In genomic region chrX:18873189-18873791, GRCh38 we compare ENCODE assay signal across 9 cellular contexts.
DNase-seq lines count a peak whose midpoint lies in the region; ATAC-seq, FAIRE-seq and TF ChIP-seq lines count a peak whose summit lies in the region.
"Had no signal": no experiment of that assay in that cellular context is flagged by ENCODE, and none has a peak within 500 bp of the region (broad histone marks: within the 10 kb centered on the region; RNA-seq: fewer than 3 reads in every experiment).

No MANE protein-coding gene starts in this region.

- dilution Hi-C loops in keratinocyte (cut with MboI; ENCODE audit: extremely low pct_ligation_motif_present, low sequenced_read_pairs): no loop called here

- no peak for ATAC-seq in HG03139 (IDR thresholded peaks at IDR 0.05; ENCODE audit: unreplicated experiment)

- peak overlapping the region; percentile 94 for H2AFZ ChIP-seq in ACC112 (ENCODE audit: low read length, unreplicated experiment)
- H2AFZ ChIP-seq in keratinocyte (ENCODE audit: control insufficient read depth, low read length): no peak overlapping the region

- H3K27me3 ChIP-seq in ACC112 (ENCODE audit: insufficient read depth, low read length) (no peaks in the 10 kb centered on the region), keratinocyte (ENCODE audit: control insufficient read depth, extremely low read depth, insufficient read depth, low read length) (no peaks in the 10 kb centered on the region)
- H3K27me3 ChIP-seq: colonic mucosa had no signal

- H3K4me3 ChIP-seq in ACC112 (ENCODE audit: low read depth, low read length) (peak overlapping the region; percentile 78), astrocyte of the cerebellum (ENCODE audit: low read depth, low read length) (no peak overlapping the region), keratinocyte (ENCODE audit: control insufficient read depth in 2 of 3, extremely low read depth in 1 of 3, insufficient read depth in 2 of 3, low read depth in 1 of 3, low read length in 3 of 3) (peak overlapping the region in 1 of 3 experiments; percentile 23)
- H3K4me3 ChIP-seq: colonic mucosa had no signal

- H3K4me1 ChIP-seq in ACC112 (ENCODE audit: control insufficient read depth, insufficient read depth, low read length, unreplicated experiment) (peaks cover 23% of the 10 kb centered on the region), keratinocyte (ENCODE audit: control insufficient read depth, extremely low read depth, insufficient read depth, low read length) (peaks cover 14% of the 10 kb centered on the region)
- H3K4me1 ChIP-seq: colonic mucosa had no signal

- TF ChIP-seq CTCF in astrocyte of the cerebellum (IDR thresholded peaks at IDR 0.05; ENCODE audit: low read depth, low read length, missing control alignments) (no peak), keratinocyte (optimal IDR thresholded peaks at IDR 0.05 in 1 of 3, IDR thresholded peaks at IDR 0.05 in 1 of 3, conservative IDR thresholded peaks at IDR 0.05 in 1 of 3; ENCODE audit: extremely low read depth in 1 of 3, insufficient read depth in 2 of 3, low read length in 3 of 3) (no peak)

- H3K9me3 ChIP-seq in keratinocyte (ENCODE audit: control insufficient read depth, low read depth, low read length): no peaks in the 10 kb centered on the region
- H3K9me3 ChIP-seq: colonic mucosa had no signal

- H3K27ac ChIP-seq in ACC112 (ENCODE audit: low read depth, low read length): peak overlapping the region; percentile 78
- no peak overlapping the region for H3K27ac ChIP-seq in keratinocyte (ENCODE audit: control insufficient read depth, insufficient read depth, low read length)
- H3K27ac ChIP-seq: colonic mucosa had no signal

- H3K9ac ChIP-seq in keratinocyte (ENCODE audit: control insufficient read depth, extremely low read depth, insufficient read depth, low read length): no peak overlapping the region

- H3K4me2 ChIP-seq in keratinocyte (ENCODE audit: control insufficient read depth, extremely low read depth, insufficient read depth, low read depth, low read length): peak overlapping the region; percentile 29

- DNase-seq in HT1080 (ENCODE audit: low read depth): peak; percentile 82
- DNase-seq in astrocyte of the cerebellum (ENCODE audit: low read depth): peak; percentile 66
- no peak for DNase-seq in keratinocyte (ENCODE audit: low read depth, low spot score)
- no peak for DNase-seq in NCI-H1105 treated with DMSO at 0.1 percent for 48 hours (lab: John Stamatoyannopoulos, UW)
- no peak for DNase-seq in OCI-M1 (lab: John Stamatoyannopoulos, UW)
- no peak for DNase-seq in SKM-1 treated with dmso at 0.1 percent for 144 hours (lab: John Stamatoyannopoulos, UW; ENCODE audit: unreplicated experiment)
- DNase-seq: colonic mucosa had no signal

- FAIRE-seq in keratinocyte (lab: Jason Lieb, UNC): no peak

- H4K20me1 ChIP-seq in keratinocyte (ENCODE audit: control insufficient read depth, extremely low read depth, insufficient read depth, low read length): no peaks in the 10 kb centered on the region

- in situ Hi-C loops in astrocyte of the cerebellum (cut with HindIII; ENCODE audit: low sequenced_read_pairs): no loop called here

- H3K79me2 ChIP-seq in ACC112 (ENCODE audit: control insufficient read depth, insufficient read depth, low read length, unreplicated experiment) (no peaks in the 10 kb centered on the region), keratinocyte (ENCODE audit: control insufficient read depth, insufficient read depth, low read length) (no peaks in the 10 kb centered on the region)

- H3K36me3 ChIP-seq in ACC112 (ENCODE audit: insufficient read depth, low read length): no peaks in the 10 kb centered on the region
- no peaks in the 10 kb centered on the region for H3K36me3 ChIP-seq in keratinocyte (ENCODE audit: control insufficient read depth in 2 of 2, extremely low read depth in 1 of 2, insufficient read depth in 2 of 2, low read length in 2 of 2)
- H3K36me3 ChIP-seq: colonic mucosa had no signal

- no peaks in the 10 kb centered on the region for H3K9me1 ChIP-seq in keratinocyte (ENCODE audit: control insufficient read depth, extremely low read depth, insufficient read depth, low read length)

Comparison
In these comparisons a context has a peak if more than half of its experiments do, and no peak if none do; other contexts are left out.
1. DNase-seq: peak in HT1080 (single experiment) and astrocyte of the cerebellum (single experiment); none in keratinocyte (single experiment), NCI-H1105 treated with DMSO at 0.1 percent for 48 hours (single experiment), OCI-M1 (single experiment) and SKM-1 treated with dmso at 0.1 percent for 144 hours (single experiment).